ENCODE assay signal across 19 cellular contexts in genomic region chr1:225477296-225477911, GRCh38. TPM values are rescaled to one million over a fixed set of nuclear protein-coding genes. Genes with fewer than 3 reads are reported as not detected.
DNase-seq lines count a peak whose midpoint lies in the region; ATAC-seq, FAIRE-seq and TF ChIP-seq lines count a peak whose summit lies in the region.
"Had no signal": no experiment of that assay in that cellular context is flagged by ENCODE, and none has a peak within 500 bp of the region (broad histone marks: within the 10 kb centered on the region; RNA-seq: fewer than 3 reads in every experiment).

No MANE protein-coding gene starts in this region.

- 18% methylated on average over 6 of the region's 6 CpGs for WGBS in K562 (ENCODE audit: insufficient coverage, low coverage, missing lambda C conversion rate)

- FAIRE-seq in K562 (lab: Jason Lieb, UNC), result no peak

- H4K20me1 ChIP-seq in Loucy (ENCODE audit: insufficient read depth, low read length, poor library complexity, severe bottlenecking) (no peaks in the 10 kb centered on the region), K562 (replicated peaks; ENCODE audit: control insufficient read depth, insufficient read depth, low read length) (0 out of 2 replicates have a peak, but pooled peaks cover 7% of the 10 kb centered on the region), osteoblast (ENCODE audit: insufficient read depth, low read length) (no peaks in the 10 kb centered on the region)

- in situ Hi-C loops in K562 (cut with MboI), result loop anchor here (5.0 to 10.0 kb wide), 5 partner anchors 300 to 717 kb away; partner anchors contain the start of gene SRP9

- intact Hi-C loops in K562 (cut with micrococcal nuclease), result no loop called here

- no peak overlapping the region for H3K27ac ChIP-seq in K562 (ENCODE audit: extremely low read depth, low read depth, low read length)
- H3K27ac ChIP-seq in osteoblast (ENCODE audit: low read depth, low read length), result no peak overlapping the region
- H3K27ac ChIP-seq: left ventricle myocardium inferior, parathyroid adenoma, upper lobe of left lung had no signal

- H3K36me3 ChIP-seq in Loucy (ENCODE audit: insufficient read depth, low read length) (no peaks in the 10 kb centered on the region), K562 (ENCODE audit: control insufficient read depth, insufficient read depth, low read length) (no peaks in the 10 kb centered on the region), osteoblast (ENCODE audit: insufficient read depth, low read length) (no peaks in the 10 kb centered on the region)
- H3K36me3 ChIP-seq: BE2C, left ventricle myocardium inferior, upper lobe of left lung had no signal

- no peak for TF ChIP-seq RAD21 in K562 (CRISPR knock-in tag; conservative IDR thresholded peaks at IDR 0.05 in 1 of 2, IDR thresholded peaks at IDR 0.05 in 1 of 2)

- TF ChIP-seq CTCF in Loucy (conservative IDR thresholded peaks at IDR 0.05; ENCODE audit: low read length) (no peak), K562 (IDR thresholded peaks at IDR 0.05 in 2 of 3, conservative IDR thresholded peaks at IDR 0.05 in 1 of 3; ENCODE audit: insufficient read depth in 2 of 3, low read depth in 1 of 3, low read length in 3 of 3) (no peak), osteoblast (IDR thresholded peaks at IDR 0.05; ENCODE audit: extremely low read depth, low read depth, low read length) (no peak)

- H3K79me2 ChIP-seq in Loucy (ENCODE audit: insufficient read depth, low read length), result no peaks in the 10 kb centered on the region
- H3K79me2 ChIP-seq in K562 (ENCODE audit: control insufficient read depth, insufficient read depth, low read length), result no peaks in the 10 kb centered on the region
- no peaks in the 10 kb centered on the region for H3K79me2 ChIP-seq in osteoblast (ENCODE audit: insufficient read depth, low read length)
- H3K79me2 ChIP-seq: parathyroid adenoma had no signal

- peaks cover 6% of the 10 kb centered on the region for H3K9me3 Mint-ChIP-seq in T-helper 2 cell treated with Interferon-gamma antibody and Interleukin-4, amounts not matched to agents 5 μg/mL and 100 μg/mL, for 36 hours

- no peak overlapping the region for H3K4me3 Mint-ChIP-seq in T-helper 2 cell treated with Interferon-gamma antibody and Interleukin-4, amounts not matched to agents 5 μg/mL and 100 μg/mL, for 36 hours

- POLR2A ChIA-PET in K562 (lab: Yijun Ruan, JAX), result interaction anchor here (0.6 to 1.1 kb wide), 3 partner anchors 9 to 495 kb away, joined by 3 to 5 read pairs (median 4); partner anchors contain the start of gene SRP9

- H3K36me3 Mint-ChIP-seq in T-helper 2 cell treated with Interferon-gamma antibody and Interleukin-4, amounts not matched to agents 5 μg/mL and 100 μg/mL, for 36 hours (ENCODE audit: low read depth), result peaks cover 1% of the 10 kb centered on the region

- no peaks in the 10 kb centered on the region for H3K9me2 ChIP-seq in Loucy (replicated peaks; ENCODE audit: low read depth, low read length)

- H3K4me1 ChIP-seq in Loucy (ENCODE audit: insufficient read depth, low read length, poor library complexity, severe bottlenecking) (peaks cover 9% of the 10 kb centered on the region), K562 (replicated peaks in 1 of 2; ENCODE audit: control insufficient read depth in 2 of 2, insufficient read depth in 2 of 2, low read length in 2 of 2) (peaks cover 0 to 8% of the 10 kb centered on the region in 2 experiments; a peak in 3 of 5 replicates), osteoblast (ENCODE audit: insufficient read depth, low read length) (peaks cover 6% of the 10 kb centered on the region)
- H3K4me1 ChIP-seq: BE2C, parathyroid adenoma had no signal

- H2AFZ ChIP-seq in Loucy (ENCODE audit: low read length), result peak overlapping the region; percentile 76
- no peak overlapping the region for H2AFZ ChIP-seq in K562 (ENCODE audit: low read depth, low read length)
- H2AFZ ChIP-seq in osteoblast (ENCODE audit: low read length), result no peak overlapping the region
- H2AFZ ChIP-seq: parathyroid adenoma had no signal

- no peak for TF ChIP-seq EP300 in K562 (IDR thresholded peaks at IDR 0.05; ENCODE audit: low read length)

- DNase-seq in T-helper 2 cell treated with Interferon-gamma antibody and Interleukin-4, amounts not matched to agents 5 μg/mL and 100 μg/mL, for 36 hours (ENCODE audit: low spot score), result no peak
- no peak for DNase-seq in T-helper 2 cell
- no peak for DNase-seq in K562 (ENCODE audit: extremely low read depth in 1 of 4, low spot score in 3 of 4)
- DNase-seq in osteoblast (ENCODE audit: insufficient read length, low spot score, missing footprints), result peak; percentile 85
- DNase-seq in AG08396 (ENCODE audit: low spot score), result no peak
- no peak for DNase-seq in DMS53 (lab: John Stamatoyannopoulos, UW)
- DNase-seq in Kasumi-1 (lab: John Stamatoyannopoulos, UW), result no peak
- DNase-seq: 8988T; activated CD4-positive, CD25-positive, alpha-beta regulatory T cell treated with anti-CD3 and anti-CD28 coated beads, Interleukin-2, amount 50 U/mL, for 72 hours; activated naive CD4-positive, alpha-beta T cell treated with Interleukin-2 at 50 U/mL for 16 hours; BE2C; glutamatergic neuron; H7; left ventricle myocardium inferior; NCI-H82; T-helper 9 cell had no signal

- H3K27me3 ChIP-seq in Loucy (ENCODE audit: insufficient read depth, low read length, poor library complexity, severe bottlenecking), result no peaks in the 10 kb centered on the region
- H3K27me3 ChIP-seq in K562 (ENCODE audit: control insufficient read depth in 2 of 2, insufficient read depth in 2 of 2, low read length in 2 of 2), result peaks cover 30 to 54% of the 10 kb centered on the region in 2 experiments
- H3K27me3 ChIP-seq in osteoblast (ENCODE audit: insufficient read depth, low read length), result no peaks in the 10 kb centered on the region
- H3K27me3 ChIP-seq: BE2C, upper lobe of left lung had no signal

- H3K27me3 Mint-ChIP-seq in T-helper 2 cell treated with Interferon-gamma antibody and Interleukin-4, amounts not matched to agents 5 μg/mL and 100 μg/mL, for 36 hours (ENCODE audit: low read depth), result peaks cover 2% of the 10 kb centered on the region

- H3K4me1 Mint-ChIP-seq in T-helper 2 cell treated with Interferon-gamma antibody and Interleukin-4, amounts not matched to agents 5 μg/mL and 100 μg/mL, for 36 hours (ENCODE audit: low read depth), result peaks cover 28% of the 10 kb centered on the region

- H3K4me3 ChIP-seq in Loucy (ENCODE audit: low read length, poor library complexity, severe bottlenecking), result no peak overlapping the region
- H3K4me3 ChIP-seq in K562, result no peak overlapping the region
- no peak overlapping the region for H3K4me3 ChIP-seq in osteoblast (ENCODE audit: insufficient read depth, low read length)
- H3K4me3 ChIP-seq: left ventricle myocardium inferior, upper lobe of left lung had no signal

- ATAC-seq in K562, result no peak

- H3K9me1 ChIP-seq in K562 (ENCODE audit: control insufficient read depth, insufficient read depth, low read length), result no peaks in the 10 kb centered on the region

- TF ChIP-seq POLR2A in K562 (conservative IDR thresholded peaks at IDR 0.05), result no peak

- H3K4me2 ChIP-seq in Loucy (ENCODE audit: low read depth, low read length, poor library complexity, severe bottlenecking) (no peak overlapping the region), K562 (ENCODE audit: insufficient read depth, low read length) (no peak overlapping the region), osteoblast (ENCODE audit: insufficient read depth, low read length) (no peak overlapping the region)

- H3K27ac Mint-ChIP-seq in T-helper 2 cell treated with Interferon-gamma antibody and Interleukin-4, amounts not matched to agents 5 μg/mL and 100 μg/mL, for 36 hours, result peak overlapping the region; percentile 21

- no peaks in the 10 kb centered on the region for H3F3A ChIP-seq in Loucy (ENCODE audit: low read depth)

- no peaks in the 10 kb centered on the region for H3K9me3 ChIP-seq in Loucy (ENCODE audit: insufficient read depth, low read depth, low read length)
- no peaks in the 10 kb centered on the region for H3K9me3 ChIP-seq in K562 (replicated peaks; ENCODE audit: control insufficient read depth, insufficient read depth, low read depth, low read length)
- no peaks in the 10 kb centered on the region for H3K9me3 ChIP-seq in osteoblast (ENCODE audit: low read depth, low read length)
- H3K9me3 ChIP-seq: BE2C, left ventricle myocardium inferior, upper lobe of left lung had no signal

- H3K9ac ChIP-seq in Loucy (ENCODE audit: low read depth, low read length, poor library complexity, severe bottlenecking), result peak overlapping the region; percentile 21
- H3K9ac ChIP-seq in K562 (ENCODE audit: insufficient read depth in 1 of 2, low read depth in 2 of 2, low read length in 2 of 2), result peak overlapping the region in 1 of 2 experiments; percentile 65; a peak in 1 of 4 replicates
- H3K9ac ChIP-seq: parathyroid adenoma had no signal

- BruUV-seq in K562 (replicated peaks; lab: Mats Ljungman, UMichigan), result no TSS peak

- CTCF ChIA-PET in K562 (lab: Yijun Ruan, JAX; ENCODE audit: low intra/inter-chr PET ratio), result interaction anchor here (0.6 to 4.3 kb wide), 8 partner anchors 11 to 510 kb away, joined by 3 to 133 read pairs (median 4); no protein-coding TSS in a partner anchor

TF ChIP-seq in K562, 482 proteins besides CTCF, POLR2A, EP300 and RAD21 (continues in another document):
- TF ChIP-seq GTF2E2 (tag; IDR thresholded peaks at IDR 0.05) (peak; percentile 47; the same call in 1 of the 2 replicates), ZNF75A (CRISPR knock-in tag; IDR thresholded peaks at IDR 0.05) (peak; percentile 98), RBM25 (IDR thresholded peaks at IDR 0.05; ENCODE audit: low read depth, low read length, severe bottlenecking) (peak; percentile 71)

RNA-seq across cellular contexts. Expression of gene LBR, which starts 49.6 kb away (rescaled TPM):
- total RNA-seq in K562 (2011; cell fraction: chromatin; rRNA removed; ENCODE audit: low replicate concordance), result 218 and 419 TPM in 2 replicates
- total RNA-seq in K562 (2011; cell fraction: nucleolus; rRNA removed), result 192 and 198 TPM in 2 replicates
- 268 and 304 TPM in 2 replicates for total RNA-seq in K562 (2011; cell fraction: nucleoplasm; rRNA removed)
- total RNA-seq in K562 (2014; rRNA removed) (102 and 116 TPM in 2 replicates), K562 (2014; rRNA removed; fragmentation: Illumina TruSeq; extraction: Trizol) (205 and 234 TPM in 2 replicates), K562 (2015; rRNA removed; fragmentation: Illumina TruSeq; extraction: Trizol) (177 and 192 TPM in 2 replicates), K562 (2021) (229 and 235 TPM in 2 replicates), osteoblast (25.3 and 30.4 TPM in 2 replicates)
- polyA plus RNA-seq in K562 (2011; rRNA removed) (170 and 197 TPM in 2 replicates), K562 (2014; fragmentation: Illumina TruSeq; extraction: Trizol) (160 and 197 TPM in 2 replicates), K562 (2014; fragmentation: Nextera tagmentation; extraction: Ambion mirVana) (100 to 1,000 TPM; 203 to 217 TPM), K562 (2014; rRNA removed) (144 and 147 TPM in 2 replicates)
- polyA plus RNA-seq in K562 (2011; cell fraction: cytosol; rRNA removed), result 90.3 and 164 TPM in 2 replicates
- polyA plus RNA-seq in K562 (2011; cell fraction: nucleus; rRNA removed), result 137 and 143 TPM in 2 replicates
- 106 and 154 TPM in 2 replicates for polyA plus RNA-seq in K562 (2012)
- 186 and 194 TPM in 2 replicates for polyA minus RNA-seq in K562 (2011; rRNA and poly(A)+ RNA removed)
- 95.8 and 96.2 TPM in 2 replicates for polyA minus RNA-seq in K562 (2011; cell fraction: cytosol; rRNA and poly(A)+ RNA removed)
- polyA minus RNA-seq in K562 (2011; cell fraction: nucleus; rRNA and poly(A)+ RNA removed), result 102 and 157 TPM in 2 replicates
